Comparison of ENCODE assay signal across 13 cellular contexts in genomic region chr14:103693514-103693913, GRCh38. TPM values are rescaled to one million over a fixed set of nuclear protein-coding genes. Genes with fewer than 3 reads are reported as not detected.
DNase-seq lines count a peak whose midpoint lies in the region; ATAC-seq and TF ChIP-seq lines count a peak whose summit lies in the region.
"Had no signal": no experiment of that assay in that cellular context is flagged by ENCODE, and none has a peak within 500 bp of the region (broad histone marks: within the 10 kb centered on the region; RNA-seq: fewer than 3 reads in every experiment).

No MANE protein-coding gene starts in this region.

- peak overlapping the region; percentile 32; the same call in 1 of the 2 replicates for H3K4me2 ChIP-seq in PC-3 (ENCODE audit: low read length)

- H3K36me3 ChIP-seq in PC-3 (ENCODE audit: low read depth, low read length), result peaks cover 33% of the 10 kb centered on the region; the same call in 1 of the 2 replicates
- peaks cover 0 to 10% of the 10 kb centered on the region in 2 donors for H3K36me3 ChIP-seq in prostate gland

- H3K9me2 ChIP-seq in PC-3 (replicated peaks; ENCODE audit: low read length), result no peaks in the 10 kb centered on the region

- peaks cover 6% of the 10 kb centered on the region for H3F3A ChIP-seq in PC-3 (ENCODE audit: low read length, unreplicated experiment)

- H2AFZ ChIP-seq in PC-3 (ENCODE audit: low read length), result no peak overlapping the region

- DNase-seq in PC-3, result peak; percentile 79
- peak; percentile 60 for DNase-seq in prostate gland (ENCODE audit: low spot score)
- no peak for DNase-seq in SHP77 treated with DMSO at 0.1 percent for 48 hours (lab: John Stamatoyannopoulos, UW)
- DNase-seq in NCI-H2196 treated with DMSO at 0.1 percent for 48 hours (lab: John Stamatoyannopoulos, UW; ENCODE audit: unreplicated experiment), result no peak
- no peak for DNase-seq in NOMO-1 (lab: John Stamatoyannopoulos, UW; ENCODE audit: unreplicated experiment in 2 of 2)
- DNase-seq: Caco-2, GF-D8, IMR-90, NCI-H1092 treated with DMSO at 0.1 percent for 48 hours, occipital lobe had no signal

- WGBS in prostate gland, result 54% methylated on average over 22 of the region's 22 CpGs

- peak; percentile 33 for TF ChIP-seq POLR2A in prostate gland (IDR thresholded peaks at IDR 0.05)

- no peaks in the 10 kb centered on the region for H3K79me2 ChIP-seq in PC-3 (ENCODE audit: low read length)

- CTCF ChIA-PET in PC-3 (lab: Charles Lee), result interaction anchor here (0.6 kb wide), 1 partner anchor 122 kb away, joined by 4 read pairs; no protein-coding TSS in a partner anchor

- H3K9ac ChIP-seq in PC-3 (ENCODE audit: low read length), result peak overlapping the region; percentile 32; the same call in 1 of the 2 replicates

- intact Hi-C loops in PC-3 (cut with micrococcal nuclease) (no loop called here), prostate gland (cut with DNase I) (no loop called here)

- peak overlapping the region; percentile 64 for H3K27ac ChIP-seq in C4-2B
- H3K27ac ChIP-seq in PC-3 (ENCODE audit: low read length), result peak overlapping the region; percentile 74
- peak overlapping the region; percentile 53 to 57 for H3K27ac ChIP-seq in prostate gland

- no TSS peak for BruUV-seq in PC-3 (replicated peaks; lab: Mats Ljungman, UMichigan)

- TF ChIP-seq CTCF in C4-2B (conservative IDR thresholded peaks at IDR 0.05) (no peak), PC-3 (conservative IDR thresholded peaks at IDR 0.05; ENCODE audit: low read depth, low read length) (no peak), prostate gland (IDR thresholded peaks at IDR 0.05) (no peak)

- H3K4me1 ChIP-seq in PC-3 (ENCODE audit: insufficient read depth, low read length) (peaks cover 23% of the 10 kb centered on the region), prostate gland (replicated peaks) (peaks cover 33% of the 10 kb centered on the region)
- H3K4me1 ChIP-seq: Caco-2 had no signal

- ATAC-seq in PC-3 (peak; percentile 75), esophagus mucosa (peak; percentile 90), HG02678 (IDR thresholded peaks at IDR 0.05; ENCODE audit: unreplicated experiment) (no peak)

- H3K27me3 ChIP-seq in PC-3 (ENCODE audit: low read length) (no peaks in the 10 kb centered on the region), prostate gland (replicated peaks; ENCODE audit: insufficient read depth) (no peaks in the 10 kb centered on the region)

- POLR2A ChIA-PET in PC-3 (lab: Charles Lee; ENCODE audit: unreplicated experiment), result no interaction called here

- no peaks in the 10 kb centered on the region for H3K9me3 ChIP-seq in PC-3 (ENCODE audit: low read length)
- no peaks in the 10 kb centered on the region for H3K9me3 ChIP-seq in prostate gland
- H3K9me3 ChIP-seq: Caco-2 had no signal

- peaks cover 8% of the 10 kb centered on the region; the same call in 1 of the 2 replicates for H4K20me1 ChIP-seq in PC-3 (ENCODE audit: low read length)

- H3K4me3 ChIP-seq in PC-3 (ENCODE audit: low read length) (no peak overlapping the region; the same call in 1 of the 2 replicates), prostate gland (no peak overlapping the region)

RNA-seq across cellular contexts. Expression of gene XRCC3, which starts 21.7 kb away (rescaled TPM):
- 61.3 and 80.3 TPM in 2 replicates for total RNA-seq in PC-3 (2014; rRNA removed)
- total RNA-seq in esophagus mucosa, result 11.3 TPM
- 10 to 100 TPM; 24.7 to 33.2 TPM for total RNA-seq in prostate gland

RNA-seq across cellular contexts. Expression of gene ZFYVE21, which starts 22.1 kb away (rescaled TPM):
- total RNA-seq in PC-3 (2014; rRNA removed) (47.2 and 50.1 TPM in 2 replicates), esophagus mucosa (58.8 TPM), prostate gland (100 to 1,000 TPM; 162 to 215 TPM)

Comparison
In these comparisons a context has a peak if more than half of its experiments do, and no peak if none do; other contexts are left out.
1. DNase-seq: peak in PC-3 (single experiment) and prostate gland (single experiment); none in SHP77 treated with DMSO at 0.1 percent for 48 hours (single experiment), NCI-H2196 treated with DMSO at 0.1 percent for 48 hours (single experiment) and NOMO-1 (0 of 2).
2. Peak in every context shown above with its lines, with median percentiles within 50 percentile points of each other: H3K27ac ChIP-seq.